ENCODE assay signal across 26 cellular contexts in the genomic region with DNA sequence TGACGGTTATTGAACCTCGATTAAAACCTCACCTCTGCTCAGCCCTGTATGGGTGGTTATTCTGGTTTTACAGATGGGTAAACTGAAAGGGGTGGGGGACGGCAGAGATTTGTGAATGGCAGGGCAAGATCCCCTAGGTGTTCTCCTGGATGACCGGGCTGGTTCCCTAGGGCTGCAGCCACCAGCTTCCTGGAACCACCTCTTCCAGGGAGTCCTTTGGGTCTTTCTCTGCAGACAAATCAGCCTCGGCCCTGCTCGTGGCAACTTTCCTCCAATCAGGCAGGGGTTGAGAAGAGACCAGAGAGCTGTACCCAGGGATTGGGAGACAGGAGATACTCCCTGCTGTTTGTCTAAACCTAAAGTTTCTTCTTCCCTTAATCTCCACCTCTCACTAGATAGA. TPM values are rescaled to one million over a fixed set of nuclear protein-coding genes. Genes with fewer than 3 reads are reported as not detected.
"Had no signal": no experiment of that assay in that cellular context is flagged by ENCODE, and none has a peak within 500 bp of the region (broad histone marks: within the 10 kb centered on the region; RNA-seq: fewer than 3 reads in every experiment).

No MANE protein-coding gene starts in this region.

- H3K27ac ChIP-seq: heart right ventricle, hepatocyte, left lung, parathyroid adenoma, right atrium auricular region, right lobe of liver, tibial nerve, uterus had no signal

- H3K79me2 ChIP-seq: hepatocyte, parathyroid adenoma had no signal

- H3K27ac Mint-ChIP-seq: nephron; stimulated activated memory B cell treated with anti-CD40 and anti-IgM and Interleukin-4, amounts not matched to agents 10 μg/mL and 1 μg/mL and 100 μg/mL, for 72 hours; stimulated activated naive CD8-positive, alpha-beta T cell treated with anti-CD3 and anti-CD28 coated beads, Interleukin-15, amount 100 ng/mL, for 72 hours had no signal

- H3K9me3 ChIP-seq: heart right ventricle, left lung, right atrium auricular region, right lobe of liver, tibial nerve, uterus had no signal

- H3K9ac ChIP-seq: parathyroid adenoma had no signal

- H3K9me3 Mint-ChIP-seq: nephron; neural crest cell; stimulated activated memory B cell treated with anti-CD40 and anti-IgM and Interleukin-4, amounts not matched to agents 10 μg/mL and 1 μg/mL and 100 μg/mL, for 72 hours; stimulated activated naive CD8-positive, alpha-beta T cell treated with anti-CD3 and anti-CD28 coated beads, Interleukin-15, amount 100 ng/mL, for 72 hours had no signal

- ATAC-seq: heart right ventricle; left cardiac atrium; left lung; naive thymus-derived CD8-positive, alpha-beta T cell; right lobe of liver; stimulated activated memory B cell treated with anti-CD40 and anti-IgM and Interleukin-4, amounts not matched to agents 10 μg/mL and 1 μg/mL and 100 μg/mL, for 72 hours; stimulated activated naive CD8-positive, alpha-beta T cell treated with anti-CD3 and anti-CD28 coated beads, Interleukin-15, amount 100 ng/mL, for 72 hours had no signal

- H3K4me2 ChIP-seq: hepatocyte, smooth muscle cell had no signal

- H3K4me3 Mint-ChIP-seq: stimulated activated memory B cell treated with anti-CD40 and anti-IgM and Interleukin-4, amounts not matched to agents 10 μg/mL and 1 μg/mL and 100 μg/mL, for 72 hours; stimulated activated naive CD8-positive, alpha-beta T cell treated with anti-CD3 and anti-CD28 coated beads, Interleukin-15, amount 100 ng/mL, for 72 hours had no signal

- H2AFZ ChIP-seq: hepatocyte, parathyroid adenoma had no signal

- H3K36me3 Mint-ChIP-seq: stimulated activated memory B cell treated with anti-CD40 and anti-IgM and Interleukin-4, amounts not matched to agents 10 μg/mL and 1 μg/mL and 100 μg/mL, for 72 hours had no signal

- DNase-seq: heart right ventricle; kidney glomerular epithelial cell; left cardiac atrium; left lung; naive thymus-derived CD8-positive, alpha-beta T cell; nucleus accumbens; right lobe of liver; stimulated activated CD4-positive, alpha-beta T cell treated with anti-CD3 and anti-CD28 coated beads, Interleukin-1b, Interleukin-23, amount 100 ng/mL, for 48 hours; stimulated activated CD4-positive, alpha-beta T cell treated with anti-CD3 and anti-CD28 coated beads, Interleukin-2, amount 100 ng/mL, for 48 hours; stimulated activated CD4-positive, alpha-beta T cell treated with anti-CD3 and anti-CD28 coated beads, Interleukin-4, amount 100 ng/mL, for 4 hours; stimulated activated CD8-positive, alpha-beta memory T cell treated with anti-CD3 and anti-CD28 coated beads, Interleukin-4, amount 100 ng/mL, for 48 hours; stimulated activated naive CD4-positive, alpha-beta T cell treated with Interleukin-2 at 50 U/mL for 16 hours; stimulated activated naive CD8-positive, alpha-beta T cell treated with anti-CD3 and anti-CD28 coated beads, Interleukin-15, amount 100 ng/mL, for 72 hours; substantia nigra; uterus had no signal

- H3K4me3 ChIP-seq: heart right ventricle, hepatocyte, left lung, lung, right atrium auricular region, right lobe of liver, smooth muscle cell, tibial nerve, uterus had no signal

- H3K4me1 ChIP-seq: uterus had no signal

- H3K36me3 ChIP-seq: heart right ventricle, left lung, right atrium auricular region, right lobe of liver, tibial nerve, uterus had no signal

RNA-seq across cellular contexts. Expression of gene MSX2, which starts 5.2 kb away (rescaled TPM):
- total RNA-seq: naive thymus-derived CD8-positive, alpha-beta T cell; right lobe of liver; skeletal muscle tissue; temporal lobe had no signal
